In genomic region chr4:88189881-88190585, GRCh38 we compare ENCODE assay signal across 2 cellular contexts.
TF ChIP-seq lines count a peak whose summit lies in the region.

No MANE protein-coding gene starts in this region.

TF ChIP-seq in HepG2, 621 proteins besides CTCF, POLR2A, EP300 and RAD21:
- TF ChIP-seq ZNF121 (CRISPR knock-in tag; IDR thresholded peaks at IDR 0.05) (no peak), NFE2L2 (IDR thresholded peaks at IDR 0.05; ENCODE audit: low read length) (peak; percentile 50; the same call in 1 of the 2 replicates)

TF ChIP-seq in K562, 482 proteins besides CTCF, POLR2A, EP300 and RAD21:
- TF ChIP-seq ZNF24 (IDR thresholded peaks at IDR 0.05) (peak; percentile 66; the same call in 1 of the 2 replicates), ZNF316 (IDR thresholded peaks at IDR 0.05) (peak; percentile 62; the same call in 1 of the 2 replicates), MAFG (tag; conservative IDR thresholded peaks at IDR 0.05) (peak; percentile 60), NFE2L1 (tag; IDR thresholded peaks at IDR 0.05; ENCODE audit: borderline replicate concordance, low read depth) (peak; percentile 41; the same call in 1 of the 2 replicates), SPI1 (IDR thresholded peaks at IDR 0.05; ENCODE audit: borderline replicate concordance, low read depth, low read length) (no peak), SMAD4 (CRISPR knock-in tag; conservative IDR thresholded peaks at IDR 0.05) (no peak), NR2C1 (IDR thresholded peaks at IDR 0.05) (no peak), NR2C1 (tag; IDR thresholded peaks at IDR 0.05) (no peak)
